In the genomic region with DNA sequence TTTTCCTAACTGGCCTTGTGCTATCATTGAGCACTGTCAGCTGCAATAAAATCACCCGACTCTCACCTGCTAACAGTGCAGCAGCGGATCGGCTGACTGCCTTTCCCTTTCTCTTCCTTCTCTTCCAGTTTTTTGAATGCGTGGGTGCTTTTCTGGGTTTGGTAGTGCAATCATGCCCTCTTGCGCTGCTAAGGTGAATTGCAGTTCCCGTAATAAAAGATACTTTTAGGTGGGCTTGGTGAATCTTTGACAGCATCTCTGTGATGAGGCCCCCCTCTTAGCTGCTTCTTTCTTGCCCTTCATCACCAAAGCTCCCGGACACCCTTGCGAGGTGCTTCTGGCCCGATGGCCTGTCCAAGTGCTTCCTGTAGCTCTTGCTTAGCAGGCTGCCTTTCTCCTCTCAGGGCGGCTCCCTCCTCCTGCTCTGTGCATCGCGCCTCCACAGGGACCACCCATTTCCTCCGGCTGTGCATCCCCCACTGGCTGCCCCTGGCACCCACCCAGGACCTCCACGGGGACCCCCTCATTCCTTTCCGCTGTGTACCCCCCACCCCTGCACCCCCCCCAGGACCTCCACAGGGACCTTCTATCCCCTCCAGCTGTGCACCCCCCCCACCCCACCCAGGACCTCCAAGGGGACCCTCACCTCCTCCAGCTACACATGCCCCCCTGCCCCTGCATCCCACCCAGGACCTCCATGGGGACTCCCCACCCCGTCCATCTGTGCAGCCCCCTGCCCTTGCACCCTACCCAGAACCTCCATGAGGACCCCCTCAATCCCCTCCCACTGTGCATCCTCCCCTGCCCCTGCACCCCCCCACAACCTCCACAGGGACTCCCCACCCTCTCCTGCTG, we compare ENCODE assay signal across 1 cellular context.
TF ChIP-seq lines count a peak whose summit lies in the region.

No MANE protein-coding gene starts in this region.

TF ChIP-seq in HepG2, 621 proteins besides CTCF, POLR2A, EP300 and RAD21 (continued from another document):
- TF ChIP-seq IRF2 (CRISPR knock-in tag; IDR thresholded peaks at IDR 0.05) (0 out of 2 replicates have a peak, but pooled peaks have one; percentile 26), RBFOX2 (IDR thresholded peaks at IDR 0.05; ENCODE audit: low read depth, low read length) (no peak), XRCC5 (optimal IDR thresholded peaks at IDR 0.05; ENCODE audit: low read length) (peak; percentile 65), SP5 (CRISPR knock-in tag; IDR thresholded peaks at IDR 0.05; ENCODE audit: borderline replicate concordance, low read depth) (0 out of 2 replicates have a peak, but pooled peaks have one; percentile 10), HNRNPUL1 (IDR thresholded peaks at IDR 0.05; ENCODE audit: low read depth, low read length) (no peak), RXRB (CRISPR knock-in tag; IDR thresholded peaks at IDR 0.05; ENCODE audit: borderline replicate concordance) (0 out of 2 replicates have a peak, but pooled peaks have one; percentile 11), MXD4 (CRISPR knock-in tag; IDR thresholded peaks at IDR 0.05) (no peak), MLLT10 (CRISPR knock-in tag; IDR thresholded peaks at IDR 0.05) (no peak), NFKBIZ (CRISPR knock-in tag; IDR thresholded peaks at IDR 0.05) (peak; percentile 45; the same call in 1 of the 2 replicates), TBX2 (CRISPR knock-in tag; IDR thresholded peaks at IDR 0.05; ENCODE audit: borderline replicate concordance) (no peak), MEIS1 (CRISPR knock-in tag; IDR thresholded peaks at IDR 0.05; ENCODE audit: borderline replicate concordance) (0 out of 2 replicates have a peak, but pooled peaks have one; percentile 27), ZNF460 (CRISPR knock-in tag; IDR thresholded peaks at IDR 0.05; ENCODE audit: borderline replicate concordance) (no peak), STAG1 (CRISPR knock-in tag; IDR thresholded peaks at IDR 0.05) (peak; percentile 89), RBM39 (IDR thresholded peaks at IDR 0.05; ENCODE audit: low read depth, low read length, poor library complexity, severe bottlenecking) (no peak), GATAD2A (CRISPR knock-in tag; IDR thresholded peaks at IDR 0.05) (0 out of 2 replicates have a peak, but pooled peaks have one; percentile 9), HINFP (CRISPR knock-in tag; IDR thresholded peaks at IDR 0.05; ENCODE audit: low read depth) (0 out of 2 replicates have a peak, but pooled peaks have one; percentile 29), ZNF816 (CRISPR knock-in tag; IDR thresholded peaks at IDR 0.05; ENCODE audit: borderline replicate concordance) (no peak), ZNF512B (CRISPR knock-in tag; IDR thresholded peaks at IDR 0.05; ENCODE audit: borderline replicate concordance) (no peak), ZNF501 (CRISPR knock-in tag; IDR thresholded peaks at IDR 0.05) (0 out of 2 replicates have a peak, but pooled peaks have one; percentile 41), ZNF546 (CRISPR knock-in tag; conservative IDR thresholded peaks at IDR 0.05) (no peak), BCL6 (CRISPR knock-in tag; IDR thresholded peaks at IDR 0.05) (0 out of 2 replicates have a peak, but pooled peaks have one; percentile 19), ZNF230 (CRISPR knock-in tag; IDR thresholded peaks at IDR 0.05) (0 out of 2 replicates have a peak, but pooled peaks have one; percentile 50), ZNF292 (CRISPR knock-in tag; IDR thresholded peaks at IDR 0.05; ENCODE audit: borderline replicate concordance, low read depth) (no peak), HMGXB4 (CRISPR knock-in tag; IDR thresholded peaks at IDR 0.05; ENCODE audit: borderline replicate concordance in 1 of 2, low read depth in 1 of 2) (peak in 1 of 2 experiments; percentile 47; a peak in 1 of 4 replicates), ZFX (CRISPR knock-in tag; IDR thresholded peaks at IDR 0.05; ENCODE audit: low read depth) (peak; percentile 22; the same call in 1 of the 2 replicates), ZNF614 (CRISPR knock-in tag; IDR thresholded peaks at IDR 0.05; ENCODE audit: borderline replicate concordance) (0 out of 2 replicates have a peak, but pooled peaks have one; percentile 28), ZNF7 (CRISPR knock-in tag; IDR thresholded peaks at IDR 0.05) (no peak), ZNF605 (CRISPR knock-in tag; IDR thresholded peaks at IDR 0.05) (peak; percentile 55; the same call in 1 of the 2 replicates), ZBTB7B (CRISPR knock-in tag; IDR thresholded peaks at IDR 0.05) (0 out of 2 replicates have a peak, but pooled peaks have one; percentile 33), ELF3 (CRISPR knock-in tag; IDR thresholded peaks at IDR 0.05) (0 out of 2 replicates have a peak, but pooled peaks have one; percentile 36), CREB1 (IDR thresholded peaks at IDR 0.05) (no peak), CREB1 (CRISPR knock-in tag; IDR thresholded peaks at IDR 0.05) (no peak), BRF2 (CRISPR knock-in tag; IDR thresholded peaks at IDR 0.05) (no peak)
- TF ChIP-seq, protein P1, sequence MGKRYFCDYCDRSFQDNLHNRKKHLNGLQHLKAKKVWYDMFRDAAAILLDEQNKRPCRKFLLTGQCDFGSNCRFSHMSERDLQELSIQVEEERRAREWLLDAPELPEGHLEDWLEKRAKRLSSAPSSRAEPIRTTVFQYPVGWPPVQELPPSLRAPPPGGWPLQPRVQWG (CRISPR knock-in tag; IDR thresholded peaks at IDR 0.05; ENCODE audit: borderline replicate concordance, low read depth), result no peak
- TF ChIP-seq, protein P2, sequence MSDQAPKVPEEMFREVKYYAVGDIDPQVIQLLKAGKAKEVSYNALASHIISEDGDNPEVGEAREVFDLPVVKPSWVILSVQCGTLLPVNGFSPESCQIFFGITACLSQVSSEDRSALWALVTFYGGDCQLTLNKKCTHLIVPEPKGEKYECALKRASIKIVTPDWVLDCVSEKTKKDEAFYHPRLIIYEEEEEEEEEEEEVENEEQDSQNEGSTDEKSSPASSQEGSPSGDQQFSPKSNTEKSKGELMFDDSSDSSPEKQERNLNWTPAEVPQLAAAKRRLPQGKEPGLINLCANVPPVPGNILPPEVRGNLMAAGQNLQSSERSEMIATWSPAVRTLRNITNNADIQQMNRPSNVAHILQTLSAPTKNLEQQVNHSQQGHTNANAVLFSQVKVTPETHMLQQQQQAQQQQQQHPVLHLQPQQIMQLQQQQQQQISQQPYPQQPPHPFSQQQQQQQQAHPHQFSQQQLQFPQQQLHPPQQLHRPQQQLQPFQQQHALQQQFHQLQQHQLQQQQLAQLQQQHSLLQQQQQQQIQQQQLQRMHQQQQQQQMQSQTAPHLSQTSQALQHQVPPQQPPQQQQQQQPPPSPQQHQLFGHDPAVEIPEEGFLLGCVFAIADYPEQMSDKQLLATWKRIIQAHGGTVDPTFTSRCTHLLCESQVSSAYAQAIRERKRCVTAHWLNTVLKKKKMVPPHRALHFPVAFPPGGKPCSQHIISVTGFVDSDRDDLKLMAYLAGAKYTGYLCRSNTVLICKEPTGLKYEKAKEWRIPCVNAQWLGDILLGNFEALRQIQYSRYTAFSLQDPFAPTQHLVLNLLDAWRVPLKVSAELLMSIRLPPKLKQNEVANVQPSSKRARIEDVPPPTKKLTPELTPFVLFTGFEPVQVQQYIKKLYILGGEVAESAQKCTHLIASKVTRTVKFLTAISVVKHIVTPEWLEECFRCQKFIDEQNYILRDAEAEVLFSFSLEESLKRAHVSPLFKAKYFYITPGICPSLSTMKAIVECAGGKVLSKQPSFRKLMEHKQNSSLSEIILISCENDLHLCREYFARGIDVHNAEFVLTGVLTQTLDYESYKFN (CRISPR knock-in tag; conservative IDR thresholded peaks at IDR 0.05), result 0 out of 2 replicates have a peak, but pooled peaks have one; percentile 5
- TF ChIP-seq, protein P3, sequence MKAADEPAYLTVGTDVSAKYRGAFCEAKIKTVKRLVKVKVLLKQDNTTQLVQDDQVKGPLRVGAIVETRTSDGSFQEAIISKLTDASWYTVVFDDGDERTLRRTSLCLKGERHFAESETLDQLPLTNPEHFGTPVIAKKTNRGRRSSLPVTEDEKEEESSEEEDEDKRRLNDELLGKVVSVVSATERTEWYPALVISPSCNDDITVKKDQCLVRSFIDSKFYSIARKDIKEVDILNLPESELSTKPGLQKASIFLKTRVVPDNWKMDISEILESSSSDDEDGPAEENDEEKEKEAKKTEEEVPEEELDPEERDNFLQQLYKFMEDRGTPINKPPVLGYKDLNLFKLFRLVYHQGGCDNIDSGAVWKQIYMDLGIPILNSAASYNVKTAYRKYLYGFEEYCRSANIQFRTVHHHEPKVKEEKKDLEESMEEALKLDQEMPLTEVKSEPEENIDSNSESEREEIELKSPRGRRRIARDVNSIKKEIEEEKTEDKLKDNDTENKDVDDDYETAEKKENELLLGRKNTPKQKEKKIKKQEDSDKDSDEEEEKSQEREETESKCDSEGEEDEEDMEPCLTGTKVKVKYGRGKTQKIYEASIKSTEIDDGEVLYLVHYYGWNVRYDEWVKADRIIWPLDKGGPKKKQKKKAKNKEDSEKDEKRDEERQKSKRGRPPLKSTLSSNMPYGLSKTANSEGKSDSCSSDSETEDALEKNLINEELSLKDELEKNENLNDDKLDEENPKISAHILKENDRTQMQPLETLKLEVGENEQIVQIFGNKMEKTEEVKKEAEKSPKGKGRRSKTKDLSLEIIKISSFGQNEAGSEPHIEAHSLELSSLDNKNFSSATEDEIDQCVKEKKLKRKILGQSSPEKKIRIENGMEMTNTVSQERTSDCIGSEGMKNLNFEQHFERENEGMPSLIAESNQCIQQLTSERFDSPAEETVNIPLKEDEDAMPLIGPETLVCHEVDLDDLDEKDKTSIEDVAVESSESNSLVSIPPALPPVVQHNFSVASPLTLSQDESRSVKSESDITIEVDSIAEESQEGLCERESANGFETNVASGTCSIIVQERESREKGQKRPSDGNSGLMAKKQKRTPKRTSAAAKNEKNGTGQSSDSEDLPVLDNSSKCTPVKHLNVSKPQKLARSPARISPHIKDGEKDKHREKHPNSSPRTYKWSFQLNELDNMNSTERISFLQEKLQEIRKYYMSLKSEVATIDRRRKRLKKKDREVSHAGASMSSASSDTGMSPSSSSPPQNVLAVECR (CRISPR knock-in tag; IDR thresholded peaks at IDR 0.05; ENCODE audit: borderline replicate concordance), result 0 out of 2 replicates have a peak, but pooled peaks have one; percentile 22
